ENCODE assay signal across 8 cellular contexts in genomic region chr15:80059786-80060489, GRCh38. TPM values are rescaled to one million over a fixed set of nuclear protein-coding genes. Genes with fewer than 3 reads are reported as not detected.
DNase-seq lines count a peak whose midpoint lies in the region; ATAC-seq and TF ChIP-seq lines count a peak whose summit lies in the region.

No MANE protein-coding gene starts in this region.

- peak in 1 of 2 donors; percentile 4 for TF ChIP-seq POLR2A in lower leg skin (IDR thresholded peaks at IDR 0.05)

- peak overlapping the region; percentile 50; the same call in 1 of the 2 replicates for H3K4me2 ChIP-seq in KMS-11

- peaks cover 4% of the 10 kb centered on the region for H3K36me3 Mint-ChIP-seq in T-helper 1 cell treated with Interleukin-12 subunit alpha and Interleukin-12 subunit beta and Interleukin-4 antibody, amounts not matched to agents 30 μg/mL and 1 μg/mL, for 36 hours (ENCODE audit: low read depth)
- H3K36me3 Mint-ChIP-seq in dendritic cell treated with granulocyte-macrophage colony-stimulating factor and Interleukin-4, amounts not matched to agents 40 ng/mL and 50 ng/mL, for 4 days (ENCODE audit: low read depth), result peaks cover 6% of the 10 kb centered on the region

- peak; percentile 56 for ATAC-seq in GM21737 (IDR thresholded peaks at IDR 0.05; ENCODE audit: unreplicated experiment)

- H3K9ac ChIP-seq in KMS-11, result peak overlapping the region; percentile 76

- peak; percentile 63 for DNase-seq in NCI-H1436 (lab: John Stamatoyannopoulos, UW)
- no peak for DNase-seq in NCI-H1436 treated with DMSO at 0.1 percent for 48 hours (lab: John Stamatoyannopoulos, UW)
- peak in 1 of 2 donors; percentile 21 for DNase-seq in lower leg skin (ENCODE audit: low spot score in 2 of 2)
- peak; percentile 29 to 82 (median 57) for DNase-seq in stimulated activated CD4-positive, alpha-beta T cell treated with anti-CD3 and anti-CD28 coated beads, TNF-alpha, amount 100 ng/mL, for 48 hours (ENCODE audit: low read depth in 3 of 3)

- intact Hi-C loops in dendritic cell treated with granulocyte-macrophage colony-stimulating factor and Interleukin-4, amounts not matched to agents 40 ng/mL and 50 ng/mL, for 4 days (cut with micrococcal nuclease), result loop anchor here (2.0 to 10.0 kb wide), 2 partner anchors 93 to 165 kb away; partner anchors contain the start of genes FAH and MTHFS
- intact Hi-C loops in lower leg skin (cut with DNase I; ENCODE audit: low total_unique reads), result no loop called here

- no peaks in the 10 kb centered on the region for H4K20me1 ChIP-seq in KMS-11 (ENCODE audit: insufficient read depth)

- TF ChIP-seq CTCF in KMS-11 (conservative IDR thresholded peaks at IDR 0.05; ENCODE audit: low read depth, low read length) (no peak), lower leg skin (IDR thresholded peaks at IDR 0.05) (no peak)

- H3K4me1 ChIP-seq in KMS-11 (ENCODE audit: low read depth, poor library complexity, severe bottlenecking), result peaks cover 55% of the 10 kb centered on the region

- H3K4me3 Mint-ChIP-seq in T-helper 1 cell treated with Interleukin-12 subunit alpha and Interleukin-12 subunit beta and Interleukin-4 antibody, amounts not matched to agents 30 μg/mL and 1 μg/mL, for 36 hours, result peak overlapping the region; percentile 86
- H3K4me3 Mint-ChIP-seq in dendritic cell treated with granulocyte-macrophage colony-stimulating factor and Interleukin-4, amounts not matched to agents 40 ng/mL and 50 ng/mL, for 4 days, result peak overlapping the region; percentile 86

- H3K27ac Mint-ChIP-seq in T-helper 1 cell treated with Interleukin-12 subunit alpha and Interleukin-12 subunit beta and Interleukin-4 antibody, amounts not matched to agents 30 μg/mL and 1 μg/mL, for 36 hours, result peak overlapping the region; percentile 94
- peak overlapping the region; percentile 91 for H3K27ac Mint-ChIP-seq in dendritic cell treated with granulocyte-macrophage colony-stimulating factor and Interleukin-4, amounts not matched to agents 40 ng/mL and 50 ng/mL, for 4 days

- no peaks in the 10 kb centered on the region for H3K27me3 ChIP-seq in KMS-11 (ENCODE audit: insufficient read depth, low read depth)

- H3K27me3 Mint-ChIP-seq in T-helper 1 cell treated with Interleukin-12 subunit alpha and Interleukin-12 subunit beta and Interleukin-4 antibody, amounts not matched to agents 30 μg/mL and 1 μg/mL, for 36 hours (ENCODE audit: low read depth), result no peaks in the 10 kb centered on the region
- H3K27me3 Mint-ChIP-seq in dendritic cell treated with granulocyte-macrophage colony-stimulating factor and Interleukin-4, amounts not matched to agents 40 ng/mL and 50 ng/mL, for 4 days, result peaks cover 7% of the 10 kb centered on the region

- 0 to 1% methylated on average over 12 to 62 of the region's 72 CpGs for WGBS in lower leg skin, 2 donors

- peak overlapping the region; percentile 84 for H3K27ac ChIP-seq in KMS-11

- no peaks in the 10 kb centered on the region for H3K36me3 ChIP-seq in KMS-11 (ENCODE audit: insufficient read depth)

- H3K4me3 ChIP-seq in KMS-11 (IDR thresholded peaks at IDR 0.05; ENCODE audit: insufficient read depth, low read depth, low read length), result no peak overlapping the region
- H3K4me3 ChIP-seq in lower leg skin (ENCODE audit: low read depth, poor library complexity, severe bottlenecking), result peak overlapping the region; percentile 48

- no peaks in the 10 kb centered on the region for H3K9me3 Mint-ChIP-seq in T-helper 1 cell treated with Interleukin-12 subunit alpha and Interleukin-12 subunit beta and Interleukin-4 antibody, amounts not matched to agents 30 μg/mL and 1 μg/mL, for 36 hours
- no peaks in the 10 kb centered on the region for H3K9me3 Mint-ChIP-seq in dendritic cell treated with granulocyte-macrophage colony-stimulating factor and Interleukin-4, amounts not matched to agents 40 ng/mL and 50 ng/mL, for 4 days

- H3K4me1 Mint-ChIP-seq in T-helper 1 cell treated with Interleukin-12 subunit alpha and Interleukin-12 subunit beta and Interleukin-4 antibody, amounts not matched to agents 30 μg/mL and 1 μg/mL, for 36 hours (ENCODE audit: low read depth), result peaks cover 37% of the 10 kb centered on the region
- H3K4me1 Mint-ChIP-seq in dendritic cell treated with granulocyte-macrophage colony-stimulating factor and Interleukin-4, amounts not matched to agents 40 ng/mL and 50 ng/mL, for 4 days (ENCODE audit: low read depth), result peaks cover 20% of the 10 kb centered on the region

- peaks cover 37% of the 10 kb centered on the region for H3K79me2 ChIP-seq in KMS-11 (ENCODE audit: insufficient read depth, low read depth)

- H2AFZ ChIP-seq in KMS-11 (ENCODE audit: low read depth), result peak overlapping the region; percentile 88

RNA-seq across cellular contexts. Expression of gene ZFAND6, which starts 0.5 kb away (rescaled TPM):
- 100 to 1,000 TPM in 3 of 4 donors, 10 to 100 TPM in 1; 95.6 to 139 (median 107) TPM for total RNA-seq in lower leg skin
